ENCODE assay signal across 17 cellular contexts in genomic region chr5:36355513-36355912, GRCh38. TPM values are rescaled to one million over a fixed set of nuclear protein-coding genes. Genes with fewer than 3 reads are reported as not detected.
DNase-seq lines count a peak whose midpoint lies in the region; ATAC-seq, FAIRE-seq and TF ChIP-seq lines count a peak whose summit lies in the region.
"Had no signal": no experiment of that assay in that cellular context is flagged by ENCODE, and none has a peak within 500 bp of the region (broad histone marks: within the 10 kb centered on the region; RNA-seq: fewer than 3 reads in every experiment).

No MANE protein-coding gene starts in this region.

- TF ChIP-seq RAD21 in HepG2 (CRISPR knock-in tag; IDR thresholded peaks at IDR 0.05): no peak

- intact Hi-C loops in mammary epithelial cell (cut with micrococcal nuclease): no loop called here
- intact Hi-C loops in breast epithelium (cut with DNase I; ENCODE audit: low total_unique reads): no loop called here
- intact Hi-C loops in HepG2 (cut with micrococcal nuclease; ENCODE audit: unreplicated experiment): no loop called here

- no peaks in the 10 kb centered on the region for H3K27me3 Mint-ChIP-seq in activated naive CD8-positive, alpha-beta T cell treated with anti-CD3 and anti-CD28 coated beads, Interleukin-2, amount 50 U/mL, for 24 hours

- H2AFZ ChIP-seq in mammary epithelial cell (ENCODE audit: low read depth, low read length): no peak overlapping the region
- H2AFZ ChIP-seq in HepG2 (ENCODE audit: low read length): no peak overlapping the region

- H3K4me2 ChIP-seq in mammary epithelial cell (ENCODE audit: insufficient read depth, low read depth, low read length) (no peak overlapping the region), HepG2 (ENCODE audit: low read depth, low read length) (no peak overlapping the region)

- H3K9ac ChIP-seq in mammary epithelial cell (ENCODE audit: insufficient read depth, low read length) (no peak overlapping the region), HepG2 (ENCODE audit: insufficient read depth, low read depth, low read length) (no peak overlapping the region)

- H3K4me3 Mint-ChIP-seq in activated naive CD8-positive, alpha-beta T cell treated with anti-CD3 and anti-CD28 coated beads, Interleukin-2, amount 50 U/mL, for 24 hours: no peak overlapping the region
- H3K4me3 Mint-ChIP-seq: CD4-positive, alpha-beta memory T cell had no signal

- BruUV-seq in mammary epithelial cell (replicated peaks; lab: Mats Ljungman, UMichigan): no TSS peak
- BruUV-seq in HepG2 (replicated peaks; lab: Mats Ljungman, UMichigan): no TSS peak

- dilution Hi-C loops in mammary epithelial cell (cut with HindIII; ENCODE audit: low sequenced_read_pairs): no loop called here

- H3K27ac Mint-ChIP-seq in activated naive CD8-positive, alpha-beta T cell treated with anti-CD3 and anti-CD28 coated beads, Interleukin-2, amount 50 U/mL, for 24 hours: no peak overlapping the region
- H3K27ac Mint-ChIP-seq: CD4-positive, alpha-beta memory T cell had no signal

- H3K4me1 ChIP-seq in mammary epithelial cell (ENCODE audit: insufficient read depth, low read length) (peaks cover 6% of the 10 kb centered on the region), breast epithelium (no peaks in the 10 kb centered on the region), RWPE2 (ENCODE audit: insufficient read depth, poor library complexity, severe bottlenecking) (no peaks in the 10 kb centered on the region), HepG2 (ENCODE audit: insufficient read depth, low read length) (no peaks in the 10 kb centered on the region)

- ATAC-seq in RWPE2 (ENCODE audit: low read depth) (peak; percentile 41; the same call in 1 of the 3 replicates), HepG2 (no peak)
- no peak for ATAC-seq in activated naive CD8-positive, alpha-beta T cell treated with anti-CD3 and anti-CD28 coated beads, Interleukin-2, amount 50 U/mL, for 24 hours

- H4K20me1 ChIP-seq in mammary epithelial cell (ENCODE audit: insufficient read depth, low read length): no peaks in the 10 kb centered on the region
- no peaks in the 10 kb centered on the region for H4K20me1 ChIP-seq in HepG2 (ENCODE audit: insufficient read depth, low read length)

- POLR2A ChIA-PET in HepG2 (lab: Yijun Ruan, JAX): no interaction called here

- WGBS in mammary epithelial cell (ENCODE audit: low coverage, missing lambda C conversion rate): 100% methylated on average over 1 of the region's 1 CpG
- 67% methylated on average over 1 of the region's 1 CpG for WGBS in HepG2 (ENCODE audit: low lambda C conversion rate)

- TF ChIP-seq EP300 in HepG2 (IDR thresholded peaks at IDR 0.05; ENCODE audit: low read depth in 2 of 2, low read length in 2 of 2): no peak
- no peak for TF ChIP-seq EP300 in HepG2 (CRISPR knock-in tag; IDR thresholded peaks at IDR 0.05; ENCODE audit: borderline replicate concordance)

- H3K36me3 ChIP-seq in mammary epithelial cell (ENCODE audit: insufficient read depth, low read length) (no peaks in the 10 kb centered on the region), breast epithelium (no peaks in the 10 kb centered on the region), RWPE2 (ENCODE audit: low read depth) (no peaks in the 10 kb centered on the region), HepG2 (replicated peaks in 1 of 2; ENCODE audit: control insufficient read depth in 1 of 2, insufficient read depth in 2 of 2, low read length in 2 of 2) (no peaks in the 10 kb centered on the region)

- TF ChIP-seq CTCF in mammary epithelial cell (conservative IDR thresholded peaks at IDR 0.05 in 1 of 2, IDR thresholded peaks at IDR 0.05 in 1 of 2; ENCODE audit: extremely low read depth in 1 of 2, insufficient read depth in 1 of 2, low read depth in 1 of 2, low read length in 2 of 2): no peak
- no peak for TF ChIP-seq CTCF in breast epithelium (IDR thresholded peaks at IDR 0.05)
- TF ChIP-seq CTCF in RWPE2 (IDR thresholded peaks at IDR 0.05; ENCODE audit: poor library complexity, severe bottlenecking): no peak
- no peak for TF ChIP-seq CTCF in HepG2 (CRISPR knock-in tag; IDR thresholded peaks at IDR 0.05)

- H3K79me2 ChIP-seq in mammary epithelial cell (ENCODE audit: insufficient read depth, low read length) (no peaks in the 10 kb centered on the region), HepG2 (ENCODE audit: insufficient read depth, low read length) (no peaks in the 10 kb centered on the region)

- no peaks in the 10 kb centered on the region for H3K9me3 Mint-ChIP-seq in activated naive CD8-positive, alpha-beta T cell treated with anti-CD3 and anti-CD28 coated beads, Interleukin-2, amount 50 U/mL, for 24 hours
- H3K9me3 Mint-ChIP-seq: CD4-positive, alpha-beta memory T cell had no signal

- H3K4me1 Mint-ChIP-seq in activated naive CD8-positive, alpha-beta T cell treated with anti-CD3 and anti-CD28 coated beads, Interleukin-2, amount 50 U/mL, for 24 hours: peaks cover 4% of the 10 kb centered on the region
- H3K4me1 Mint-ChIP-seq: CD4-positive, alpha-beta memory T cell had no signal

- H3K27me3 ChIP-seq in mammary epithelial cell (ENCODE audit: insufficient read depth, low read length) (no peaks in the 10 kb centered on the region), breast epithelium (no peaks in the 10 kb centered on the region), RWPE2 (ENCODE audit: insufficient read depth, poor library complexity, severe bottlenecking) (no peaks in the 10 kb centered on the region), HepG2 (ENCODE audit: control insufficient read depth in 1 of 2, insufficient read depth in 2 of 2, low read length in 2 of 2) (no peaks in the 10 kb centered on the region; a peak in 1 of 5 replicates)

- H3K36me3 Mint-ChIP-seq in activated naive CD8-positive, alpha-beta T cell treated with anti-CD3 and anti-CD28 coated beads, Interleukin-2, amount 50 U/mL, for 24 hours (ENCODE audit: low read depth): no peaks in the 10 kb centered on the region
- H3K36me3 Mint-ChIP-seq: CD4-positive, alpha-beta memory T cell had no signal

- H3K27ac ChIP-seq in mammary epithelial cell (ENCODE audit: insufficient read depth, low read depth, low read length): no peak overlapping the region
- H3K27ac ChIP-seq in breast epithelium: no peak overlapping the region
- H3K27ac ChIP-seq in RWPE2 (ENCODE audit: poor library complexity, severe bottlenecking): no peak overlapping the region
- no peak overlapping the region for H3K27ac ChIP-seq in HepG2 (ENCODE audit: extremely low read length, insufficient read depth, low read length)
- H3K27ac ChIP-seq: C4-2B, HL-60 had no signal

- in situ Hi-C loops in mammary epithelial cell (cut with MboI; ENCODE audit: low sequenced_read_pairs in 2 of 2): no loop called here
- in situ Hi-C loops in HepG2 (cut with HindIII; ENCODE audit: extremely low pct_ligation_motif_present, low pct_unique_long_range_greater_than_20kb): no loop called here

- H3K4me3 ChIP-seq in mammary epithelial cell (replicated peaks in 1 of 3; ENCODE audit: insufficient read depth in 1 of 3, low read depth in 2 of 3, low read length in 3 of 3): no peak overlapping the region
- no peak overlapping the region for H3K4me3 ChIP-seq in breast epithelium
- no peak overlapping the region for H3K4me3 ChIP-seq in RWPE2 (ENCODE audit: severe bottlenecking)
- H3K4me3 ChIP-seq in HepG2 (replicated peaks in 1 of 3; ENCODE audit: insufficient read depth in 1 of 3, low read depth in 2 of 3, low read length in 3 of 3): no peak overlapping the region

- DNase-seq in mammary epithelial cell: peak; percentile 11
- no peak for DNase-seq in breast epithelium (ENCODE audit: low spot score in 2 of 2)
- no peak for DNase-seq in RWPE2 (ENCODE audit: low spot score)
- DNase-seq in HepG2 (ENCODE audit: low spot score): no peak
- no peak for DNase-seq in NCI-H446 treated with DMSO at 0.1 percent for 48 hours (lab: John Stamatoyannopoulos, UW)
- no peak for DNase-seq in activated naive CD8-positive, alpha-beta T cell treated with anti-CD3 and anti-CD28 coated beads, Interleukin-2, amount 50 U/mL, for 24 hours
- DNase-seq in NOMO-1 treated with dmso at 0.1 percent for 144 hours (lab: John Stamatoyannopoulos, UW; ENCODE audit: unreplicated experiment): no peak
- DNase-seq: ACHN; CD4-positive, alpha-beta memory T cell; DND-41; GF-D8; HCEC 1CT; IMR-90; KBM-7 had no signal

- TF ChIP-seq POLR2A in breast epithelium (IDR thresholded peaks at IDR 0.05) (no peak), HepG2 (IDR thresholded peaks at IDR 0.05; ENCODE audit: insufficient read depth in 1 of 2, low read depth in 2 of 2, low read length in 2 of 2) (no peak)

- CTCF ChIA-PET in mammary epithelial cell (lab: Charles Lee; ENCODE audit: low non-redundant PET): no interaction called here
- CTCF ChIA-PET in HepG2 (lab: Yijun Ruan, JAX; ENCODE audit: low intra/inter-chr PET ratio, low total read pairs): no interaction called here

- no peaks in the 10 kb centered on the region for H3K9me3 ChIP-seq in mammary epithelial cell (replicated peaks; ENCODE audit: insufficient read depth, low read length)
- H3K9me3 ChIP-seq in breast epithelium: no peaks in the 10 kb centered on the region
- H3K9me3 ChIP-seq in RWPE2 (ENCODE audit: severe bottlenecking): no peaks in the 10 kb centered on the region
- H3K9me3 ChIP-seq in HepG2 (ENCODE audit: low read length): no peaks in the 10 kb centered on the region

- no peak for FAIRE-seq in HepG2 (lab: Jason Lieb, UNC)

RNA-seq across cellular contexts. Expression of gene RANBP3L, which starts 53.8 kb away (rescaled TPM):
- not detected for total RNA-seq in mammary epithelial cell
- polyA plus RNA-seq in mammary epithelial cell: not detected
- polyA minus RNA-seq in mammary epithelial cell: not detected
- 10 to 100 TPM in 2 of 3 donors, 1 to 10 TPM in 1; 2.3 to 22.2 (median 11.0) TPM for total RNA-seq in breast epithelium
- total RNA-seq in HepG2 (2016; rRNA removed; fragmentation: Illumina TruSeq; extraction: Trizol): 0.09 TPM in 1 of 2 replicates, not detected in the other
- not detected in 2 replicates for total RNA-seq in HepG2 (2016; cell fraction: cytosol; rRNA removed; fragmentation: Illumina TruSeq; extraction: Trizol; ENCODE audit: low read depth)
- total RNA-seq in HepG2 (2016; cell fraction: insoluble cytoplasmic fraction; rRNA removed; fragmentation: Illumina TruSeq; extraction: Trizol): not detected in 2 replicates
- not detected in 2 replicates for total RNA-seq in HepG2 (2016; cell fraction: membrane; rRNA removed; fragmentation: Illumina TruSeq; extraction: Trizol)
- total RNA-seq in HepG2 (2016; cell fraction: nucleus; rRNA removed; fragmentation: Illumina TruSeq; extraction: Trizol): 0.84 TPM in 1 of 2 replicates, not detected in the other
- polyA plus RNA-seq in HepG2 (2011; rRNA removed): not detected in 2 replicates
- polyA plus RNA-seq in HepG2 (2011; cell fraction: cytosol; rRNA removed): 0.01 TPM in 1 of 2 replicates, not detected in the other
- not detected in 2 replicates for polyA plus RNA-seq in HepG2 (2011; cell fraction: nucleus; rRNA removed)
- polyA plus RNA-seq in HepG2 (2012): 0.15 and 0.25 TPM in 2 replicates
- not detected in 2 replicates for polyA plus RNA-seq in HepG2 (2016; cell fraction: cytosol; fragmentation: Illumina TruSeq; extraction: Trizol; ENCODE audit: low read depth)
- not detected in 2 replicates for polyA plus RNA-seq in HepG2 (2016; cell fraction: insoluble cytoplasmic fraction; fragmentation: Illumina TruSeq; extraction: Trizol; ENCODE audit: low read depth)
- polyA plus RNA-seq in HepG2 (2016; cell fraction: membrane; fragmentation: Illumina TruSeq; extraction: Trizol; ENCODE audit: low read depth): not detected in 2 replicates
- polyA plus RNA-seq in HepG2 (2016; cell fraction: nucleus; fragmentation: Illumina TruSeq; extraction: Trizol; ENCODE audit: insufficient read depth, low read depth): not detected in 2 replicates
- polyA minus RNA-seq in HepG2 (2011; rRNA and poly(A)+ RNA removed; ENCODE audit: low replicate concordance): 1.2 TPM in 1 of 2 replicates, not detected in the other
- not detected in 2 replicates for polyA minus RNA-seq in HepG2 (2011; cell fraction: cytosol; rRNA and poly(A)+ RNA removed)
- polyA minus RNA-seq in HepG2 (2011; cell fraction: nucleus; rRNA and poly(A)+ RNA removed): not detected in 2 replicates
- total RNA-seq: A172; CD4-positive, alpha-beta memory T cell; IMR-90 had no signal
- polyA plus RNA-seq: CD4-positive, alpha-beta memory T cell; IMR-90 had no signal
